ENCODE assay signal across 28 cellular contexts in the genomic region with DNA sequence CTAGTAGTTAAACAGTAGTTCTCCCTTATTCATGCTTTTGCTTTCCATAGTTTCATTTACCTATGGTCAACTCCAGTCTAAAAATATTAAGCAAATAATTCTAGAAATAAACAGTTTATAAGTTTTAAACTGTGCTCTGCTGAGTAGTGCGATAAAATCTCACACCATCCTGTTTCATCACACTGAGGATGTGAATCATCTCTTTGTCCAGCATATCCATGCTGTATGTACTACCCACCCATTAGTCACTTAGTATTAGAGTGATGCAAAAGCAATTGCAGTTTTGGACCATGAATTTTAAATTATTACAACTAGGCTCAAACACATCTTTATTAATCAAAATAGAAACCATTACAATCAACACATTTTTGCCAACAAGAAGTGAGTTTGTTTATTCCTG.
DNase-seq lines count a peak whose midpoint lies in the region; ATAC-seq and TF ChIP-seq lines count a peak whose summit lies in the region.
"Had no signal": no experiment of that assay in that cellular context is flagged by ENCODE, and none has a peak within 500 bp of the region (broad histone marks: within the 10 kb centered on the region; RNA-seq: fewer than 3 reads in every experiment).

No MANE protein-coding gene starts in this region.

- no peak for ATAC-seq in esophagus mucosa
- ATAC-seq: activated CD8-positive, alpha-beta T cell treated with anti-CD3 and anti-CD28 coated beads for 36 hours; activated T-helper 17 cell treated with anti-CD3 and anti-CD28 coated beads, Interleukin-2, amount 50 U/mL, for 72 hours; left lobe of liver; stimulated activated naive CD8-positive, alpha-beta T cell treated with anti-CD3 and anti-CD28 coated beads, Interleukin-15, amount 100 ng/mL, for 72 hours had no signal

- H3K9me3 ChIP-seq in CD4-positive, alpha-beta memory T cell (ENCODE audit: control insufficient read depth in 1 of 2, low read length in 2 of 2), result no peaks in the 10 kb centered on the region
- H3K9me3 ChIP-seq: neutrophil, prostate gland, vagina had no signal

- no peaks in the 10 kb centered on the region for H3K36me3 Mint-ChIP-seq in CD4-positive, alpha-beta memory T cell
- H3K36me3 Mint-ChIP-seq: CD8-positive, alpha-beta memory T cell had no signal

- no peaks in the 10 kb centered on the region for H3K4me1 Mint-ChIP-seq in CD4-positive, alpha-beta memory T cell
- H3K4me1 Mint-ChIP-seq: activated T-helper 17 cell treated with anti-CD3 and anti-CD28 coated beads, Interleukin-2, amount 50 U/mL, for 72 hours; B cell; CD8-positive, alpha-beta memory T cell; central memory CD8-positive, alpha-beta T cell; stimulated activated naive CD8-positive, alpha-beta T cell treated with anti-CD3 and anti-CD28 coated beads, Interleukin-15, amount 100 ng/mL, for 72 hours had no signal

- no peaks in the 10 kb centered on the region for H3K27me3 Mint-ChIP-seq in CD4-positive, alpha-beta memory T cell
- H3K27me3 Mint-ChIP-seq: activated CD8-positive, alpha-beta T cell treated with anti-CD3 and anti-CD28 coated beads for 36 hours; B cell; CD8-positive, alpha-beta memory T cell; central memory CD8-positive, alpha-beta T cell; dendritic cell treated with granulocyte-macrophage colony-stimulating factor and Interleukin-4, amounts not matched to agents 40 ng/mL and 50 ng/mL, for 4 days; stimulated activated naive CD8-positive, alpha-beta T cell treated with anti-CD3 and anti-CD28 coated beads, Interleukin-15, amount 100 ng/mL, for 72 hours had no signal

- H3K36me3 ChIP-seq in CD4-positive, alpha-beta memory T cell (ENCODE audit: insufficient read depth, low read length), result no peaks in the 10 kb centered on the region
- H3K36me3 ChIP-seq: neutrophil, prostate gland, vagina had no signal

- H3K27ac Mint-ChIP-seq in CD4-positive, alpha-beta memory T cell, result no peak overlapping the region
- H3K27ac Mint-ChIP-seq: activated CD8-positive, alpha-beta T cell treated with anti-CD3 and anti-CD28 coated beads for 36 hours; activated T-helper 17 cell treated with anti-CD3 and anti-CD28 coated beads, Interleukin-2, amount 50 U/mL, for 72 hours; B cell; CD8-positive, alpha-beta memory T cell; dendritic cell treated with granulocyte-macrophage colony-stimulating factor and Interleukin-4, amounts not matched to agents 40 ng/mL and 50 ng/mL, for 4 days; stimulated activated naive CD8-positive, alpha-beta T cell treated with anti-CD3 and anti-CD28 coated beads, Interleukin-15, amount 100 ng/mL, for 72 hours had no signal

- CTCF ChIA-PET in CD4-positive, alpha-beta memory T cell (lab: Charles Lee; ENCODE audit: partially characterized antibody), result no interaction called here

- H3K27ac ChIP-seq in CD4-positive, alpha-beta memory T cell (ENCODE audit: low read depth, low read length), result no peak overlapping the region
- H3K27ac ChIP-seq: hepatocyte, neutrophil, prostate gland, vagina had no signal

- H3K4me3 ChIP-seq in epithelial cell of esophagus (ENCODE audit: low read length), result no peak overlapping the region
- H3K4me3 ChIP-seq in CD4-positive, alpha-beta memory T cell (ENCODE audit: low read length in 2 of 2), result no peak overlapping the region
- H3K4me3 ChIP-seq: hepatocyte, prostate gland, vagina had no signal

- POLR2A ChIA-PET in CD4-positive, alpha-beta memory T cell (lab: Charles Lee; ENCODE audit: partially characterized antibody), result no interaction called here

- no peak for TF ChIP-seq CTCF in epithelial cell of esophagus (IDR thresholded peaks at IDR 0.05; ENCODE audit: insufficient read depth, low read depth, low read length, missing control alignments)

- peaks cover 0 to under 1% (median 0%) of the 10 kb centered on the region in 8 donors for H3K9me3 Mint-ChIP-seq in CD4-positive, alpha-beta memory T cell
- H3K9me3 Mint-ChIP-seq: activated CD8-positive, alpha-beta T cell treated with anti-CD3 and anti-CD28 coated beads for 36 hours had no signal

- H3K4me3 Mint-ChIP-seq in CD4-positive, alpha-beta memory T cell, result no peak overlapping the region
- H3K4me3 Mint-ChIP-seq: activated CD8-positive, alpha-beta T cell treated with anti-CD3 and anti-CD28 coated beads for 36 hours; activated T-helper 17 cell treated with anti-CD3 and anti-CD28 coated beads, Interleukin-2, amount 50 U/mL, for 72 hours; B cell; CD8-positive, alpha-beta memory T cell; central memory CD8-positive, alpha-beta T cell; dendritic cell treated with granulocyte-macrophage colony-stimulating factor and Interleukin-4, amounts not matched to agents 40 ng/mL and 50 ng/mL, for 4 days; stimulated activated naive CD8-positive, alpha-beta T cell treated with anti-CD3 and anti-CD28 coated beads, Interleukin-15, amount 100 ng/mL, for 72 hours had no signal

- H3K27me3 ChIP-seq in CD4-positive, alpha-beta memory T cell (ENCODE audit: insufficient read depth, low read length), result no peaks in the 10 kb centered on the region
- H3K27me3 ChIP-seq: hepatocyte, neutrophil, vagina had no signal

- intact Hi-C loops in CD4-positive, alpha-beta memory T cell (cut with micrococcal nuclease), result no loop called here

- no peaks in the 10 kb centered on the region for H3K4me1 ChIP-seq in CD4-positive, alpha-beta memory T cell (ENCODE audit: insufficient read depth, low read length)
- H3K4me1 ChIP-seq: prostate gland, vagina had no signal

- peak; percentile 2 for DNase-seq in ELR (ENCODE audit: low read depth)
- peak; percentile 1 for DNase-seq in RPMI7951 (ENCODE audit: low read depth)
- peak; percentile 72 for DNase-seq in epithelial cell of esophagus (ENCODE audit: low read depth)
- peak; percentile 32 for DNase-seq in kidney tubule cell (ENCODE audit: low spot score)
- DNase-seq in stimulated activated CD8-positive, alpha-beta memory T cell treated with anti-CD3 and anti-CD28 coated beads, Interleukin-4, amount 100 ng/mL, for 48 hours, result no peak
- DNase-seq in stimulated activated CD4-positive, alpha-beta T cell treated with anti-CD3 and anti-CD28 coated beads, Interleukin-4, amount 100 ng/mL, for 4 hours, result no peak
- no peak for DNase-seq in CD4-positive, alpha-beta memory T cell
- DNase-seq: activated CD4-positive, CD25-positive, alpha-beta regulatory T cell treated with anti-CD3 and anti-CD28 coated beads, Interleukin-2, amount 50 U/mL, for 72 hours; activated CD8-positive, alpha-beta T cell treated with anti-CD3 and anti-CD28 coated beads for 36 hours; activated naive CD4-positive, alpha-beta T cell treated with anti-CD3 and anti-CD28 coated beads, Interleukin-2, amount 50 U/mL, for 16 hours; CD8-positive, alpha-beta memory T cell; NCI-H1092; NCI-H187; NCI-H2171 treated with DMSO at 0.1 percent for 48 hours; NCI-H526; RPMI8226; stimulated activated naive CD8-positive, alpha-beta T cell treated with anti-CD3 and anti-CD28 coated beads, Interleukin-15, amount 100 ng/mL, for 72 hours; T-helper 1 cell had no signal

Comparison
In these comparisons a context has a peak if more than half of its experiments do, and no peak if none do; other contexts are left out.
1. DNase-seq: peak in ELR (single experiment), RPMI7951 (single experiment), epithelial cell of esophagus (single experiment) and kidney tubule cell (single experiment); none in stimulated activated CD8-positive, alpha-beta memory T cell treated with anti-CD3 and anti-CD28 coated beads, Interleukin-4, amount 100 ng/mL, for 48 hours (single experiment), stimulated activated CD4-positive, alpha-beta T cell treated with anti-CD3 and anti-CD28 coated beads, Interleukin-4, amount 100 ng/mL, for 4 hours (0 of 2) and CD4-positive, alpha-beta memory T cell (0 of 5).